Comparison of ENCODE assay signal across 1 cellular context in the genomic region with DNA sequence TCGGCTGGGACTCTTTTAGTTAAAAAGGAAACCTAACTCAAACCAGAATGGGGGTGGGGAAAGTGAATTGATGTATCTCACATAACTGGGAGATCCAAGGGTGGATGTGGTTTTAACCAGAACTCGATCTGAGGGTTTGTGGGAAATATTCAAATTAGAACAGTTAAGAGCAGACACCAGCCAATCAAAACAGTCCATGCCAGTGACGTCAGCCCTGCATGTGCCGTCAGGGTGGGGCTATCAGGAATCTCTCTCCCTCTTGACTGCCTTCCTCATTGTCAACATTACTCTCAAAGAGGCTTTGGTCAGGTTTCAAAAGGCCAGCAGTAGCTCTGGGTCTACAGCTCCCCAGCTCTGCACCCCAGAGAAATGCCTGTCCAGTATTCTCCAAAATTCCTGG.
TF ChIP-seq lines count a peak whose summit lies in the region.

No MANE protein-coding gene starts in this region.

TF ChIP-seq in GM23338, 12 proteins besides CTCF, POLR2A, EP300 and RAD21 (continued from another document):
- TF ChIP-seq, protein P1, sequence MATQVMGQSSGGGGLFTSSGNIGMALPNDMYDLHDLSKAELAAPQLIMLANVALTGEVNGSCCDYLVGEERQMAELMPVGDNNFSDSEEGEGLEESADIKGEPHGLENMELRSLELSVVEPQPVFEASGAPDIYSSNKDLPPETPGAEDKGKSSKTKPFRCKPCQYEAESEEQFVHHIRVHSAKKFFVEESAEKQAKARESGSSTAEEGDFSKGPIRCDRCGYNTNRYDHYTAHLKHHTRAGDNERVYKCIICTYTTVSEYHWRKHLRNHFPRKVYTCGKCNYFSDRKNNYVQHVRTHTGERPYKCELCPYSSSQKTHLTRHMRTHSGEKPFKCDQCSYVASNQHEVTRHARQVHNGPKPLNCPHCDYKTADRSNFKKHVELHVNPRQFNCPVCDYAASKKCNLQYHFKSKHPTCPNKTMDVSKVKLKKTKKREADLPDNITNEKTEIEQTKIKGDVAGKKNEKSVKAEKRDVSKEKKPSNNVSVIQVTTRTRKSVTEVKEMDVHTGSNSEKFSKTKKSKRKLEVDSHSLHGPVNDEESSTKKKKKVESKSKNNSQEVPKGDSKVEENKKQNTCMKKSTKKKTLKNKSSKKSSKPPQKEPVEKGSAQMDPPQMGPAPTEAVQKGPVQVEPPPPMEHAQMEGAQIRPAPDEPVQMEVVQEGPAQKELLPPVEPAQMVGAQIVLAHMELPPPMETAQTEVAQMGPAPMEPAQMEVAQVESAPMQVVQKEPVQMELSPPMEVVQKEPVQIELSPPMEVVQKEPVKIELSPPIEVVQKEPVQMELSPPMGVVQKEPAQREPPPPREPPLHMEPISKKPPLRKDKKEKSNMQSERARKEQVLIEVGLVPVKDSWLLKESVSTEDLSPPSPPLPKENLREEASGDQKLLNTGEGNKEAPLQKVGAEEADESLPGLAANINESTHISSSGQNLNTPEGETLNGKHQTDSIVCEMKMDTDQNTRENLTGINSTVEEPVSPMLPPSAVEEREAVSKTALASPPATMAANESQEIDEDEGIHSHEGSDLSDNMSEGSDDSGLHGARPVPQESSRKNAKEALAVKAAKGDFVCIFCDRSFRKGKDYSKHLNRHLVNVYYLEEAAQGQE (IDR thresholded peaks at IDR 0.05; ENCODE audit: unreplicated experiment): no peak
- TF ChIP-seq, protein P2, sequence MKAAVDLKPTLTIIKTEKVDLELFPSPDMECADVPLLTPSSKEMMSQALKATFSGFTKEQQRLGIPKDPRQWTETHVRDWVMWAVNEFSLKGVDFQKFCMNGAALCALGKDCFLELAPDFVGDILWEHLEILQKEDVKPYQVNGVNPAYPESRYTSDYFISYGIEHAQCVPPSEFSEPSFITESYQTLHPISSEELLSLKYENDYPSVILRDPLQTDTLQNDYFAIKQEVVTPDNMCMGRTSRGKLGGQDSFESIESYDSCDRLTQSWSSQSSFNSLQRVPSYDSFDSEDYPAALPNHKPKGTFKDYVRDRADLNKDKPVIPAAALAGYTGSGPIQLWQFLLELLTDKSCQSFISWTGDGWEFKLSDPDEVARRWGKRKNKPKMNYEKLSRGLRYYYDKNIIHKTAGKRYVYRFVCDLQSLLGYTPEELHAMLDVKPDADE (IDR thresholded peaks at IDR 0.05): no peak
- TF ChIP-seq ZNF114 (CRISPR knock-in tag; IDR thresholded peaks at IDR 0.05): no peak
- TF ChIP-seq CREB1 (CRISPR knock-in tag; IDR thresholded peaks at IDR 0.05; ENCODE audit: low read depth): no peak
